In the genomic region with DNA sequence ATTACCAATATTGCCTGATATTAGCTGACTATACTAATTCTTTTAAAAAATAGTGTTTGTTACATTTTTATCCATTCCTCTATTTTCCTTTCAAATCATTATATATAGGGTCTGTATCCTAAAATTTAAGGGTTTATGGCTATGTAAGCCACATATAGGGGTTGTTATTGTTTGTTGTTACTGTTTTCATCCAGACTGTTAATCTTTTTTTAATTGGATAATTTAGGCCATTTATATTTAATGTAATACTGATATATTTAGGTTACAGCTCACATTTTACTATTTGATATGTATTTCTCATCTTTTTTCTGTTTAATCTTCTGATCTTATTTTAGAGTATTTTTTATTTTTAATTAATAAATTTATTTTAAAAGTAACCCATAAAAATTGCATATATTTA, we compare ENCODE assay signal across 29 cellular contexts.
"Had no signal": no experiment of that assay in that cellular context is flagged by ENCODE, and none has a peak within 500 bp of the region (broad histone marks: within the 10 kb centered on the region; RNA-seq: fewer than 3 reads in every experiment).

No MANE protein-coding gene starts in this region.

- ATAC-seq: naive thymus-derived CD8-positive, alpha-beta T cell; natural killer cell treated with Interleukin-12 subunit alpha and Interleukin-12 subunit beta and Interleukin-15 and Interleukin-18, amount 100 ng/mL, for 72 hours; psoas muscle; right cardiac atrium; right lobe of liver; stimulated activated memory B cell treated with anti-CD40 and anti-IgM and Interleukin-4, amounts not matched to agents 10 μg/mL and 1 μg/mL and 100 μg/mL, for 72 hours; stimulated activated naive CD8-positive, alpha-beta T cell treated with anti-CD3 and anti-CD28 coated beads, Interleukin-15, Interleukin-2, amounts not matched to agents 100 U/mL and 50 U/mL, for 24 hours had no signal

- H3K79me2 ChIP-seq: parathyroid adenoma had no signal

- H3K4me2 ChIP-seq: smooth muscle cell had no signal

- H3K27me3 ChIP-seq: neutrophil, right lobe of liver, sigmoid colon, spleen, stomach, thyroid gland, tibial nerve, upper lobe of left lung, vagina had no signal

- H3K27ac ChIP-seq: neutrophil, parathyroid adenoma, psoas muscle, right lobe of liver, sigmoid colon, spleen, stomach, thoracic aorta, thyroid gland, tibial nerve, upper lobe of left lung, vagina had no signal

- DNase-seq: naive thymus-derived CD8-positive, alpha-beta T cell; nephron progenitor cell; nucleus accumbens; posterior cingulate gyrus; psoas muscle; right cardiac atrium; right lobe of liver; sigmoid colon; spleen; stimulated activated CD4-positive, alpha-beta T cell treated with anti-CD3 and anti-CD28 coated beads, Interleukin-12 subunit alpha, Interleukin-12 subunit beta, amount 100 ng/mL, for 4 hours; stimulated activated CD4-positive, alpha-beta T cell treated with anti-CD3 and anti-CD28 coated beads, Interleukin-1b, Interleukin-23, amount 100 ng/mL, for 48 hours; stimulated activated CD4-positive, alpha-beta T cell treated with anti-CD3 and anti-CD28 coated beads, Interleukin-4, amount 100 ng/mL, for 1 hour; stimulated activated CD4-positive, alpha-beta T cell treated with anti-CD3 and anti-CD28 coated beads, Interleukin-4, amount 100 ng/mL, for 4 hours; stimulated activated CD8-positive, alpha-beta memory T cell treated with anti-CD3 and anti-CD28 coated beads, Interleukin-4, amount 100 ng/mL, for 48 hours; stimulated activated naive CD4-positive, alpha-beta T cell; stimulated activated naive CD8-positive, alpha-beta T cell treated with anti-CD3 and anti-CD28 coated beads, Interleukin-15, Interleukin-2, amounts not matched to agents 100 U/mL and 50 U/mL, for 24 hours; stomach; thyroid gland; trophoblast cell; upper lobe of left lung had no signal

- FAIRE-seq: urothelium cell line had no signal

- H3K4me3 ChIP-seq: psoas muscle, right lobe of liver, sigmoid colon, smooth muscle cell, spleen, stomach, thoracic aorta, thyroid gland, tibial nerve, upper lobe of left lung, vagina had no signal

- H3K9ac ChIP-seq: parathyroid adenoma had no signal

- H3K4me1 ChIP-seq: parathyroid adenoma, psoas muscle, right lobe of liver, sigmoid colon, spleen, stomach, thyroid gland, tibial nerve, upper lobe of left lung, vagina had no signal

- H3K9me3 ChIP-seq: neutrophil, psoas muscle, right lobe of liver, thyroid gland, vagina had no signal

- H3K36me3 ChIP-seq: neutrophil, right lobe of liver, sigmoid colon, spleen, stomach, thoracic aorta, thyroid gland, tibial nerve, upper lobe of left lung, vagina had no signal

- H2AFZ ChIP-seq: parathyroid adenoma had no signal
